Comparison of ENCODE assay signal across 17 cellular contexts in genomic region chr10:109926141-109926745, GRCh38. TPM values are rescaled to one million over a fixed set of nuclear protein-coding genes. Genes with fewer than 3 reads are reported as not detected.
DNase-seq lines count a peak whose midpoint lies in the region; ATAC-seq, FAIRE-seq and TF ChIP-seq lines count a peak whose summit lies in the region.
"Had no signal": no experiment of that assay in that cellular context is flagged by ENCODE, and none has a peak within 500 bp of the region (broad histone marks: within the 10 kb centered on the region; RNA-seq: fewer than 3 reads in every experiment).

No MANE protein-coding gene starts in this region.

- H3K9me1 ChIP-seq in K562 (ENCODE audit: control insufficient read depth, insufficient read depth, low read length) = no peaks in the 10 kb centered on the region

- BruUV-seq in K562 (replicated peaks; lab: Mats Ljungman, UMichigan) = no TSS peak

- H3K4me3 ChIP-seq in left ventricle myocardium inferior = no peak overlapping the region
- no peak overlapping the region for H3K4me3 ChIP-seq in heart left ventricle
- H3K4me3 ChIP-seq in K562 = no peak overlapping the region
- H3K4me3 ChIP-seq in fibroblast of lung (replicated peaks in 1 of 4; ENCODE audit: control extremely low read depth in 1 of 4, insufficient read depth in 1 of 4, low read depth in 3 of 4, low read length in 4 of 4) = no peak overlapping the region
- no peak overlapping the region for H3K4me3 ChIP-seq in HAP-1
- H3K4me3 ChIP-seq in pancreas = no peak overlapping the region

- WGBS in heart left ventricle, 4 donors = 79 to 89% (median 83%) methylated on average over 8 of the region's 8 CpGs
- WGBS in K562 (ENCODE audit: insufficient coverage, low coverage, missing lambda C conversion rate) = 55% methylated on average over 8 of the region's 8 CpGs
- WGBS in pancreas, 2 donors = 75 to 88% methylated on average over 8 of the region's 8 CpGs

- TF ChIP-seq CTCF in left ventricle myocardium inferior (IDR thresholded peaks at IDR 0.05; ENCODE audit: borderline replicate concordance) (no peak), heart left ventricle (IDR thresholded peaks at IDR 0.05) (no peak), K562 (IDR thresholded peaks at IDR 0.05 in 2 of 3, conservative IDR thresholded peaks at IDR 0.05 in 1 of 3; ENCODE audit: insufficient read depth in 2 of 3, low read depth in 1 of 3, low read length in 3 of 3) (no peak), fibroblast of lung (conservative IDR thresholded peaks at IDR 0.05 in 1 of 2, IDR thresholded peaks at IDR 0.05 in 1 of 2; ENCODE audit: low read depth in 1 of 2, low read length in 2 of 2) (no peak), pancreas (IDR thresholded peaks at IDR 0.05) (no peak)

- no peak for TF ChIP-seq RAD21 in K562 (CRISPR knock-in tag; conservative IDR thresholded peaks at IDR 0.05 in 1 of 2, IDR thresholded peaks at IDR 0.05 in 1 of 2)

- TF ChIP-seq EP300 in K562 (IDR thresholded peaks at IDR 0.05; ENCODE audit: low read length) = no peak

- peaks cover 26% of the 10 kb centered on the region for H3K4me1 ChIP-seq in left ventricle myocardium inferior
- H3K4me1 ChIP-seq in heart left ventricle = peaks cover 0 to 31% (median 16%) of the 10 kb centered on the region in 12 donors
- H3K4me1 ChIP-seq in K562 (replicated peaks in 1 of 2; ENCODE audit: control insufficient read depth in 2 of 2, insufficient read depth in 2 of 2, low read length in 2 of 2) = peaks cover 19 to 23% of the 10 kb centered on the region in 2 experiments; a peak in 4 of 5 replicates
- H3K4me1 ChIP-seq in fibroblast of lung (ENCODE audit: control insufficient read depth, extremely low read depth, insufficient read depth, low read length) = peaks cover 11% of the 10 kb centered on the region
- H3K4me1 ChIP-seq in HAP-1 = peaks cover 8% of the 10 kb centered on the region; the same call in 1 of the 2 replicates
- peaks cover 7 to 23% (median 15%) of the 10 kb centered on the region in 3 donors for H3K4me1 ChIP-seq in pancreas

- H3K27me3 ChIP-seq in left ventricle myocardium inferior (ENCODE audit: low read depth) = no peaks in the 10 kb centered on the region
- no peaks in the 10 kb centered on the region for H3K27me3 ChIP-seq in heart left ventricle
- H3K27me3 ChIP-seq in K562 (ENCODE audit: control insufficient read depth in 2 of 2, insufficient read depth in 2 of 2, low read length in 2 of 2) = no peaks in the 10 kb centered on the region
- no peaks in the 10 kb centered on the region for H3K27me3 ChIP-seq in fibroblast of lung (ENCODE audit: control insufficient read depth, insufficient read depth, low read length)
- H3K27me3 ChIP-seq in HAP-1 (ENCODE audit: low read depth) = no peaks in the 10 kb centered on the region
- no peaks in the 10 kb centered on the region for H3K27me3 ChIP-seq in pancreas

- POLR2A ChIA-PET in K562 (lab: Yijun Ruan, JAX) = no interaction called here

- H3K9ac ChIP-seq in K562 (ENCODE audit: insufficient read depth in 1 of 2, low read depth in 2 of 2, low read length in 2 of 2) = no peak overlapping the region
- no peak overlapping the region for H3K9ac ChIP-seq in fibroblast of lung (ENCODE audit: insufficient read depth, low read length)

- intact Hi-C loops in left ventricle myocardium inferior (cut with micrococcal nuclease) (no loop called here), heart left ventricle (cut with DNase I) (loop anchor here in 1 of 10 donors (10.0 kb wide), 1 partner anchor 79 kb away; the partner anchor contains the start of gene ADD3), K562 (cut with micrococcal nuclease) (no loop called here), pancreas (cut with DNase I) (no loop called here)

- H3K36me3 ChIP-seq in left ventricle myocardium inferior = no peaks in the 10 kb centered on the region
- H3K36me3 ChIP-seq in heart left ventricle = no peaks in the 10 kb centered on the region
- H3K36me3 ChIP-seq in K562 (ENCODE audit: control insufficient read depth, insufficient read depth, low read length) = no peaks in the 10 kb centered on the region
- H3K36me3 ChIP-seq in fibroblast of lung (ENCODE audit: control insufficient read depth, insufficient read depth, low read length) = no peaks in the 10 kb centered on the region
- no peaks in the 10 kb centered on the region for H3K36me3 ChIP-seq in HAP-1 (replicated peaks)
- H3K36me3 ChIP-seq in pancreas = no peaks in the 10 kb centered on the region

- CTCF ChIA-PET in K562 (lab: Yijun Ruan, JAX; ENCODE audit: low intra/inter-chr PET ratio) = no interaction called here

- H4K20me1 ChIP-seq in K562 (replicated peaks; ENCODE audit: control insufficient read depth, insufficient read depth, low read length) = no peaks in the 10 kb centered on the region
- H4K20me1 ChIP-seq in fibroblast of lung (ENCODE audit: control insufficient read depth, extremely low read depth, insufficient read depth, low read length) = no peaks in the 10 kb centered on the region

- TF ChIP-seq POLR2A in heart left ventricle (IDR thresholded peaks at IDR 0.05) (no peak), K562 (conservative IDR thresholded peaks at IDR 0.05) (no peak)

- in situ Hi-C loops in K562 (cut with MboI) (no loop called here), HAP-1 (cut with MboI; ENCODE audit: low sequenced_read_pairs) (no loop called here)

- H3K27ac ChIP-seq in left ventricle myocardium inferior (replicated peaks) (peak overlapping the region; percentile 28), heart left ventricle (peak overlapping the region in 1 of 12 donors; percentile 40), K562 (ENCODE audit: extremely low read depth, low read depth, low read length) (no peak overlapping the region), fibroblast of lung (ENCODE audit: insufficient read depth, low read length) (no peak overlapping the region), pancreas (no peak overlapping the region)
- H3K27ac ChIP-seq: HL-60 had no signal

- no peaks in the 10 kb centered on the region for H3K9me3 ChIP-seq in left ventricle myocardium inferior (replicated peaks)
- no peaks in the 10 kb centered on the region for H3K9me3 ChIP-seq in heart left ventricle
- H3K9me3 ChIP-seq in K562 (replicated peaks; ENCODE audit: control insufficient read depth, insufficient read depth, low read depth, low read length) = no peaks in the 10 kb centered on the region
- no peaks in the 10 kb centered on the region for H3K9me3 ChIP-seq in fibroblast of lung (ENCODE audit: control insufficient read depth, insufficient read depth, low read depth, low read length)
- H3K9me3 ChIP-seq in HAP-1 = no peaks in the 10 kb centered on the region
- H3K9me3 ChIP-seq in pancreas = no peaks in the 10 kb centered on the region

- H3K4me2 ChIP-seq in K562 (ENCODE audit: insufficient read depth, low read length) (no peak overlapping the region), fibroblast of lung (ENCODE audit: extremely low read depth, insufficient read depth, low read length) (peak overlapping the region; percentile 44)

- peaks cover 15% of the 10 kb centered on the region for H3K79me2 ChIP-seq in K562 (ENCODE audit: control insufficient read depth, insufficient read depth, low read length)
- H3K79me2 ChIP-seq in fibroblast of lung (ENCODE audit: control insufficient read depth, insufficient read depth, low read length) = peaks cover 18% of the 10 kb centered on the region

- no peak for FAIRE-seq in K562 (lab: Jason Lieb, UNC)
- no peak for FAIRE-seq in pancreas (lab: Jason Lieb, UNC)
- FAIRE-seq: D721Med had no signal

- ATAC-seq in heart left ventricle (no peak), K562 (no peak), pancreas (no peak)

- H2AFZ ChIP-seq in K562 (ENCODE audit: low read depth, low read length) (peak overlapping the region; percentile 45; the same call in 1 of the 2 replicates), fibroblast of lung (ENCODE audit: low read length) (peak overlapping the region; percentile 31)

- no peak for DNase-seq in left ventricle myocardium inferior
- no peak for DNase-seq in heart left ventricle
- DNase-seq in K562 (ENCODE audit: extremely low read depth in 1 of 4, low spot score in 3 of 4) = no peak
- DNase-seq in fibroblast of lung (ENCODE audit: low read depth in 2 of 2) = no peak
- DNase-seq in NCI-H226 = no peak
- no peak for DNase-seq in cerebellum (ENCODE audit: low spot score)
- no peak for DNase-seq in HAP-1 (ENCODE audit: low spot score in 2 of 2)
- DNase-seq in pancreas = no peak
- DNase-seq: 8988T; CD4-positive, alpha-beta memory T cell; DMS153; DND-41; GF-D8; H9; KBM-7 had no signal

TF ChIP-seq in K562, 482 proteins besides CTCF, POLR2A, EP300 and RAD21:
- no peak for TF ChIP-seq ZKSCAN1 (IDR thresholded peaks at IDR 0.05; ENCODE audit: low read depth, low read length)

RNA-seq across cellular contexts. Expression of gene XPNPEP1, which starts 2.9 kb away (rescaled TPM):
- total RNA-seq in left ventricle myocardium inferior = 35.7 TPM
- 10 to 100 TPM; 30.5 to 77.0 (median 48.9) TPM for total RNA-seq in heart left ventricle
- 10 to 100 TPM; 14.5 to 42.5 TPM for polyA plus RNA-seq in heart left ventricle
- 76.3 and 157 TPM in 2 replicates for total RNA-seq in K562 (2011; cell fraction: chromatin; rRNA removed; ENCODE audit: low replicate concordance)
- 77.2 and 79.0 TPM in 2 replicates for total RNA-seq in K562 (2011; cell fraction: nucleolus; rRNA removed)
- 76.5 and 76.6 TPM in 2 replicates for total RNA-seq in K562 (2011; cell fraction: nucleoplasm; rRNA removed)
- 40.1 and 50.2 TPM in 2 replicates for total RNA-seq in K562 (2014; rRNA removed)
- total RNA-seq in K562 (2014; rRNA removed; fragmentation: Illumina TruSeq; extraction: Trizol) = 37.7 and 39.8 TPM in 2 replicates
- total RNA-seq in K562 (2015; rRNA removed; fragmentation: Illumina TruSeq; extraction: Trizol) = 35.6 and 39.1 TPM in 2 replicates
- total RNA-seq in K562 (2021) = 32.8 and 43.0 TPM in 2 replicates
- 93.5 and 120 TPM in 2 replicates for polyA plus RNA-seq in K562 (2011; rRNA removed)
- 250 and 271 TPM in 2 replicates for polyA plus RNA-seq in K562 (2011; cell fraction: cytosol; rRNA removed)
- polyA plus RNA-seq in K562 (2011; cell fraction: nucleus; rRNA removed) = 148 and 194 TPM in 2 replicates
- 29.6 and 49.8 TPM in 2 replicates for polyA plus RNA-seq in K562 (2012)
- 62.6 and 66.5 TPM in 2 replicates for polyA plus RNA-seq in K562 (2014; fragmentation: Illumina TruSeq; extraction: Trizol)
- polyA plus RNA-seq in K562 (2014; fragmentation: Nextera tagmentation; extraction: Ambion mirVana) = 10 to 100 TPM; 24.2 to 50.6 TPM
- polyA plus RNA-seq in K562 (2014; rRNA removed) = 42.2 and 58.7 TPM in 2 replicates
- polyA minus RNA-seq in K562 (2011; rRNA and poly(A)+ RNA removed) = 159 and 165 TPM in 2 replicates
- 75.6 and 82.5 TPM in 2 replicates for polyA minus RNA-seq in K562 (2011; cell fraction: cytosol; rRNA and poly(A)+ RNA removed)
- 67.7 and 116 TPM in 2 replicates for polyA minus RNA-seq in K562 (2011; cell fraction: nucleus; rRNA and poly(A)+ RNA removed)
- 86.5 and 93.5 TPM in 2 replicates for total RNA-seq in fibroblast of lung
- polyA plus RNA-seq in fibroblast of lung = 119 and 135 TPM in 2 replicates
- 44.9 and 46.1 TPM in 2 replicates for polyA plus RNA-seq in fibroblast of lung (2012)
- polyA minus RNA-seq in fibroblast of lung (ENCODE audit: low replicate concordance) = 562 and 600 TPM in 2 replicates
- total RNA-seq in cerebellum = 61.5 TPM
- 100 to 1,000 TPM in 1 of 6 donors, 10 to 100 TPM in 5; 66.9 to 112 (median 83.3) TPM for total RNA-seq in pancreas
- polyA plus RNA-seq in pancreas = 10 to 100 TPM; 34.1 to 69.3 TPM
